In genomic region chr5:81768960-81769452, GRCh38 we compare ENCODE assay signal across 12 cellular contexts. TPM values are rescaled to one million over a fixed set of nuclear protein-coding genes. Genes with fewer than 3 reads are reported as not detected.
DNase-seq lines count a peak whose midpoint lies in the region; ATAC-seq and TF ChIP-seq lines count a peak whose summit lies in the region.
"Had no signal": no experiment of that assay in that cellular context is flagged by ENCODE, and none has a peak within 500 bp of the region (broad histone marks: within the 10 kb centered on the region; RNA-seq: fewer than 3 reads in every experiment).

No MANE protein-coding gene starts in this region.

- no peak overlapping the region for H2AFZ ChIP-seq in neuronal stem cell (ENCODE audit: low read length)

- H3K27me3 ChIP-seq in neuronal stem cell (ENCODE audit: control insufficient read depth in 3 of 3, insufficient read depth in 3 of 3, low read depth in 1 of 3, low read length in 3 of 3): no peaks in the 10 kb centered on the region
- H3K27me3 ChIP-seq: BLaER1 treated with 17β-estradiol and CSF1 and Interleukin-3, amounts not matched to agents 10 nM and 100 nM had no signal

- no peak overlapping the region for H3K23ac ChIP-seq in neuronal stem cell (ENCODE audit: low read depth, low read length, poor library complexity)

- no peak overlapping the region for H3K4ac ChIP-seq in neuronal stem cell (ENCODE audit: low read length)

- H3K9me3 ChIP-seq in neuronal stem cell (replicated peaks in 1 of 2; ENCODE audit: control insufficient read depth in 2 of 2, insufficient read depth in 1 of 2, low read depth in 1 of 2, low read length in 2 of 2): peaks cover 0 to 1% of the 10 kb centered on the region in 2 donors

- H3K14ac ChIP-seq in neuronal stem cell (ENCODE audit: low read length): no peak overlapping the region

- H2BK5ac ChIP-seq in neuronal stem cell (ENCODE audit: low read length): no peak overlapping the region

- H2BK120ac ChIP-seq in neuronal stem cell (ENCODE audit: low read depth, low read length): no peak overlapping the region

- no peak overlapping the region for H4K91ac ChIP-seq in neuronal stem cell (ENCODE audit: low read depth, low read length, poor library complexity)

- no peaks in the 10 kb centered on the region for H3K79me1 ChIP-seq in neuronal stem cell (ENCODE audit: low read depth, low read length)

- H3K4me1 ChIP-seq in neuronal stem cell (ENCODE audit: control insufficient read depth in 2 of 2, insufficient read depth in 1 of 2, low read depth in 1 of 2, low read length in 2 of 2): peaks cover 2 to 3% of the 10 kb centered on the region in 2 donors

- H3K4me3 ChIP-seq in fibroblast of villous mesenchyme (ENCODE audit: low read depth, low read length) (no peak overlapping the region), neuronal stem cell (ENCODE audit: low read length in 2 of 2) (no peak overlapping the region)
- H3K4me3 ChIP-seq: BLaER1 treated with 17β-estradiol and CSF1 and Interleukin-3, amounts not matched to agents 10 nM and 100 nM had no signal

- H3K4me2 ChIP-seq in neuronal stem cell (ENCODE audit: insufficient read depth, low read length, poor library complexity, severe bottlenecking): no peak overlapping the region

- no peak for DNase-seq in stimulated activated naive CD8-positive, alpha-beta T cell treated with anti-CD3 and anti-CD28 coated beads, Interleukin-15, Interleukin-2, amounts not matched to agents 100 U/mL and 50 U/mL, for 24 hours
- peak; percentile 80 for DNase-seq in fibroblast of villous mesenchyme (ENCODE audit: low read depth)
- DNase-seq in neuronal stem cell (ENCODE audit: low spot score): no peak
- DNase-seq in left ventricle myocardium superior: no peak
- no peak for DNase-seq in NCI-H2171 treated with DMSO at 0.1 percent for 48 hours (lab: John Stamatoyannopoulos, UW)
- DNase-seq: activated CD8-positive, alpha-beta memory T cell treated with anti-CD3 and anti-CD28 coated beads for 24 hours had no signal

- no peak overlapping the region for H3K27ac ChIP-seq in neuronal stem cell (replicated peaks; ENCODE audit: low read length)

- H3K4me1 Mint-ChIP-seq in stimulated activated naive CD8-positive, alpha-beta T cell treated with anti-CD3 and anti-CD28 coated beads, Interleukin-15, Interleukin-2, amounts not matched to agents 100 ng/mL and 50 ng/mL, for 24 hours (ENCODE audit: low read depth): no peaks in the 10 kb centered on the region

- TF ChIP-seq CTCF in fibroblast of villous mesenchyme (IDR thresholded peaks at IDR 0.05; ENCODE audit: insufficient read depth, low read depth, low read length): no peak

- no peak for ATAC-seq in stimulated activated naive CD8-positive, alpha-beta T cell treated with anti-CD3 and anti-CD28 coated beads, Interleukin-15, Interleukin-2, amounts not matched to agents 100 U/mL and 50 U/mL, for 24 hours
- peak; percentile 66 for ATAC-seq in SK-N-SH treated with all-trans-retinoic acid at 6 μM for 48 hours
- no peak for ATAC-seq in left ventricle myocardium superior
- no peak for ATAC-seq in GM19351 (IDR thresholded peaks at IDR 0.05; ENCODE audit: unreplicated experiment)

- no peak overlapping the region for H3K4me3 Mint-ChIP-seq in stimulated activated naive CD8-positive, alpha-beta T cell treated with anti-CD3 and anti-CD28 coated beads, Interleukin-15, Interleukin-2, amounts not matched to agents 100 ng/mL and 50 ng/mL, for 24 hours
- H3K4me3 Mint-ChIP-seq: brain, nephron had no signal

- H2BK15ac ChIP-seq in neuronal stem cell (ENCODE audit: low read length): no peak overlapping the region

- H4K8ac ChIP-seq in neuronal stem cell (ENCODE audit: low read depth, low read length): no peak overlapping the region

- no peaks in the 10 kb centered on the region for H3K9me3 Mint-ChIP-seq in stimulated activated naive CD8-positive, alpha-beta T cell treated with anti-CD3 and anti-CD28 coated beads, Interleukin-15, Interleukin-2, amounts not matched to agents 100 ng/mL and 50 ng/mL, for 24 hours

- intact Hi-C loops in left ventricle myocardium superior (cut with micrococcal nuclease): no loop called here

- no peak overlapping the region for H2AK5ac ChIP-seq in neuronal stem cell (ENCODE audit: low read depth, low read length)

- H3K9ac ChIP-seq in neuronal stem cell (ENCODE audit: low read depth, low read length, poor library complexity): no peak overlapping the region
- H3K9ac ChIP-seq: BLaER1 treated with 17β-estradiol and CSF1 and Interleukin-3, amounts not matched to agents 10 nM and 100 nM had no signal

- no CpG with 5 or more reads among the region's 2 CpGs for WGBS in neuronal stem cell (ENCODE audit: extremely low coverage in 2 of 2, insufficient read length in 2 of 2, insufficient replicate concordance in 1 of 2), 2 donors

- H3K18ac ChIP-seq in neuronal stem cell (ENCODE audit: low read length): no peak overlapping the region

- H3K36me3 ChIP-seq in neuronal stem cell (replicated peaks in 1 of 2; ENCODE audit: control insufficient read depth in 2 of 2, insufficient read depth in 2 of 2, low read length in 2 of 2): no peaks in the 10 kb centered on the region
- H3K36me3 ChIP-seq: BLaER1 treated with 17β-estradiol and CSF1 and Interleukin-3, amounts not matched to agents 10 nM and 100 nM had no signal

- peak overlapping the region; percentile 18 for H3K27ac Mint-ChIP-seq in stimulated activated naive CD8-positive, alpha-beta T cell treated with anti-CD3 and anti-CD28 coated beads, Interleukin-15, Interleukin-2, amounts not matched to agents 100 ng/mL and 50 ng/mL, for 24 hours
- H3K27ac Mint-ChIP-seq: nephron had no signal

- H2BK12ac ChIP-seq in neuronal stem cell (ENCODE audit: low read length): no peak overlapping the region

- no peaks in the 10 kb centered on the region for H3K27me3 Mint-ChIP-seq in stimulated activated naive CD8-positive, alpha-beta T cell treated with anti-CD3 and anti-CD28 coated beads, Interleukin-15, Interleukin-2, amounts not matched to agents 100 ng/mL and 50 ng/mL, for 24 hours

- H3K36me3 Mint-ChIP-seq in stimulated activated naive CD8-positive, alpha-beta T cell treated with anti-CD3 and anti-CD28 coated beads, Interleukin-15, Interleukin-2, amounts not matched to agents 100 ng/mL and 50 ng/mL, for 24 hours (ENCODE audit: low read depth): no peaks in the 10 kb centered on the region
- H3K36me3 Mint-ChIP-seq: brain had no signal

TF ChIP-seq in SK-N-SH treated with all-trans-retinoic acid at 6 μM for 48 hours, 23 proteins besides CTCF, POLR2A, EP300 and RAD21:
- TF ChIP-seq TOX (CRISPR knock-in tag; IDR thresholded peaks at IDR 0.05; ENCODE audit: borderline replicate concordance) (no peak), PPARA (CRISPR knock-in tag; IDR thresholded peaks at IDR 0.05; ENCODE audit: borderline replicate concordance) (no peak), ZFP30 (CRISPR knock-in tag; IDR thresholded peaks at IDR 0.05) (no peak)

RNA-seq across cellular contexts. Expression of gene SSBP2, which starts 18.1 kb away (rescaled TPM):
- total RNA-seq in fibroblast of villous mesenchyme (15.5 and 18.7 TPM in 2 replicates), left ventricle myocardium superior (44.7 TPM)
- polyA plus RNA-seq in neuronal stem cell (2013, experiment 1 of 2): 130 TPM
- polyA plus RNA-seq in neuronal stem cell (2013, experiment 2 of 2): 125 TPM
